13 cellular contexts compared by ENCODE assay signal in the genomic region with DNA sequence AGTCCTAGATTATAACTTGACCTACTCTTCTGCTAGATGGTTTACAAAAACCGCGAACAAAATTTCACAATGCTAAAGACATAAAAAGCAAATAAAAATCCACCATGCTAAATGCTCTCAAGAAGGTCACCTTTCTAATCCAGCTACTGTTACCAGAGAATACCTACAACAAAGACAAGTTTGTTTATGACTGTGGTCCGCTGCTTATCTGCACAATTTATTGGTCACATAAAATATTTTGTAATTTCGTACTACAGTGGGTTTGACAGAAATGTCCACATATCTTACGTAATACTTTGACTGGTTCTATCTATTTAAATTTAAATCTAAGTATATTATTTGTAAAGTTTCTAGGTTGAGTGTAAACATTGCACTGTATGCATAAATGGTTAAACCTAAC.
"Had no signal": no experiment of that assay in that cellular context is flagged by ENCODE, and none has a peak within 500 bp of the region (broad histone marks: within the 10 kb centered on the region; RNA-seq: fewer than 3 reads in every experiment).

No MANE protein-coding gene starts in this region.

- H3K36me3 Mint-ChIP-seq: activated CD4-positive, alpha-beta memory T cell treated with anti-CD3 and anti-CD28 coated beads for 36 hours; activated naive CD8-positive, alpha-beta T cell treated with anti-CD3 and anti-CD28 coated beads, Interleukin-2, amount 10 ng/mL, durations not matched to agents 7 days and 5 days; naive B cell had no signal

- H3K9me3 ChIP-seq: breast epithelium, neutrophil had no signal

- H3K27ac ChIP-seq: breast epithelium, neutrophil had no signal

- H3K27ac Mint-ChIP-seq: activated CD4-positive, alpha-beta memory T cell treated with anti-CD3 and anti-CD28 coated beads for 36 hours; activated naive CD8-positive, alpha-beta T cell treated with anti-CD3 and anti-CD28 coated beads, Interleukin-2, amount 10 ng/mL, durations not matched to agents 7 days and 5 days; activated T-cell treated with anti-CD3 and anti-CD28 coated beads, Interleukin-2, amount 50 U/mL, for 72 hours had no signal

- H3K36me3 ChIP-seq: breast epithelium, neutrophil had no signal

- ATAC-seq: activated T-cell treated with anti-CD3 and anti-CD28 coated beads, Interleukin-2, amount 50 U/mL, for 72 hours; left cardiac atrium had no signal

- H3K4me3 ChIP-seq: breast epithelium, lung had no signal

- H3K4me1 ChIP-seq: breast epithelium had no signal

- H3K4me3 Mint-ChIP-seq: activated CD4-positive, alpha-beta memory T cell treated with anti-CD3 and anti-CD28 coated beads for 36 hours; activated naive CD8-positive, alpha-beta T cell treated with anti-CD3 and anti-CD28 coated beads, Interleukin-2, amount 10 ng/mL, durations not matched to agents 7 days and 5 days; activated T-cell treated with anti-CD3 and anti-CD28 coated beads, Interleukin-2, amount 50 U/mL, for 72 hours had no signal

- H3K27me3 ChIP-seq: breast epithelium had no signal

- H3K27me3 Mint-ChIP-seq: activated CD4-positive, alpha-beta memory T cell treated with anti-CD3 and anti-CD28 coated beads for 36 hours; activated naive CD8-positive, alpha-beta T cell treated with anti-CD3 and anti-CD28 coated beads, Interleukin-2, amount 10 ng/mL, durations not matched to agents 7 days and 5 days; naive B cell had no signal

- DNase-seq: activated CD4-positive, alpha-beta memory T cell treated with anti-CD3 and anti-CD28 coated beads for 36 hours; activated gamma-delta T cell treated with Interleukin-2 at 50 U/mL for 16 hours; activated naive CD8-positive, alpha-beta T cell treated with anti-CD3 and anti-CD28 coated beads, Interleukin-2, amount 10 ng/mL, durations not matched to agents 7 days and 5 days; activated T-cell treated with anti-CD3 and anti-CD28 coated beads, Interleukin-2, amount 50 U/mL, for 72 hours; aorta; dermis blood vessel endothelial cell; left cardiac atrium; naive B cell; retina; small intestine had no signal

- H3K9me3 Mint-ChIP-seq: activated CD4-positive, alpha-beta memory T cell treated with anti-CD3 and anti-CD28 coated beads for 36 hours; activated naive CD8-positive, alpha-beta T cell treated with anti-CD3 and anti-CD28 coated beads, Interleukin-2, amount 10 ng/mL, durations not matched to agents 7 days and 5 days; naive B cell had no signal
